In genomic region chr10:121096617-121097431, GRCh38 we compare ENCODE assay signal across 17 cellular contexts.
DNase-seq lines count a peak whose midpoint lies in the region; ATAC-seq, FAIRE-seq and TF ChIP-seq lines count a peak whose summit lies in the region.
"Had no signal": no experiment of that assay in that cellular context is flagged by ENCODE, and none has a peak within 500 bp of the region (broad histone marks: within the 10 kb centered on the region; RNA-seq: fewer than 3 reads in every experiment).

No MANE protein-coding gene starts in this region.

- H3K9me3 ChIP-seq in gastroesophageal sphincter = no peaks in the 10 kb centered on the region

- peaks cover 43% of the 10 kb centered on the region for H3K4me1 Mint-ChIP-seq in nephron
- H3K4me1 Mint-ChIP-seq: activated naive CD8-positive, alpha-beta T cell treated with anti-CD3 and anti-CD28 coated beads for 36 hours; naive B cell had no signal

- no peaks in the 10 kb centered on the region for H3K4me1 ChIP-seq in gastroesophageal sphincter

- TF ChIP-seq POLR2A in gastroesophageal sphincter (IDR thresholded peaks at IDR 0.05) = no peak

- peaks cover 20% of the 10 kb centered on the region for H3K27me3 Mint-ChIP-seq in nephron (ENCODE audit: low read depth)
- H3K27me3 Mint-ChIP-seq: activated naive CD8-positive, alpha-beta T cell treated with anti-CD3 and anti-CD28 coated beads for 36 hours; naive B cell had no signal

- no peak overlapping the region for H3K4me3 ChIP-seq in gastroesophageal sphincter

- ATAC-seq in gastroesophageal sphincter (peak; percentile 51), HG02884 (IDR thresholded peaks at IDR 0.05; ENCODE audit: unreplicated experiment) (no peak)
- ATAC-seq: effector memory CD8-positive, alpha-beta T cell had no signal

- FAIRE-seq in RCC 7860 (lab: Jason Lieb, UNC) = no peak

- TF ChIP-seq CTCF in gastroesophageal sphincter (IDR thresholded peaks at IDR 0.05) = no peak
- TF ChIP-seq CTCF in nephron (IDR thresholded peaks at IDR 0.05; ENCODE audit: unreplicated experiment in 3 of 3) = no peak

- H3K4me3 Mint-ChIP-seq in nephron = no peak overlapping the region
- H3K4me3 Mint-ChIP-seq: activated naive CD8-positive, alpha-beta T cell treated with anti-CD3 and anti-CD28 coated beads for 36 hours; effector memory CD8-positive, alpha-beta T cell; naive B cell had no signal

- no peak overlapping the region for H3K27ac ChIP-seq in gastroesophageal sphincter

- DNase-seq in Daoy (ENCODE audit: low read depth) = peak; percentile 81
- peak; percentile 84 for DNase-seq in RCC 7860 (ENCODE audit: low spot score)
- DNase-seq in NCI-H774 (lab: John Stamatoyannopoulos, UW) = no peak
- no peak for DNase-seq in NCI-H128 (lab: John Stamatoyannopoulos, UW; ENCODE audit: unreplicated experiment)
- DNase-seq in NCI-H526 (lab: John Stamatoyannopoulos, UW) = no peak
- DNase-seq: activated naive CD8-positive, alpha-beta T cell treated with anti-CD3 and anti-CD28 coated beads for 36 hours; AML-193; effector memory CD8-positive, alpha-beta T cell; hippocampal formation; naive B cell; NCI-H1105; stimulated activated CD4-positive, alpha-beta T cell treated with anti-CD3 and anti-CD28 coated beads, Interleukin-12 subunit alpha, Interleukin-12 subunit beta, amount 100 ng/mL, for 4 hours; stimulated activated CD8-positive, alpha-beta memory T cell treated with anti-CD3 and anti-CD28 coated beads, Interleukin-4, amount 100 ng/mL, for 48 hours; T1000 had no signal

- peaks cover 5% of the 10 kb centered on the region for H3K9me3 Mint-ChIP-seq in nephron
- H3K9me3 Mint-ChIP-seq: activated naive CD8-positive, alpha-beta T cell treated with anti-CD3 and anti-CD28 coated beads for 36 hours had no signal

- 67 to 83% methylated on average over 4 to 8 of the region's 8 CpGs for WGBS in gastroesophageal sphincter (ENCODE audit: low coverage in 1 of 2), 2 donors

- H3K27ac Mint-ChIP-seq in nephron = peak overlapping the region in 2 of 3 experiments; percentile 29 to 31
- H3K27ac Mint-ChIP-seq: activated naive CD8-positive, alpha-beta T cell treated with anti-CD3 and anti-CD28 coated beads for 36 hours; effector memory CD8-positive, alpha-beta T cell; naive B cell had no signal

- H3K36me3 Mint-ChIP-seq in nephron (ENCODE audit: low read depth) = no peaks in the 10 kb centered on the region
- H3K36me3 Mint-ChIP-seq: activated naive CD8-positive, alpha-beta T cell treated with anti-CD3 and anti-CD28 coated beads for 36 hours; naive B cell had no signal

- H3K27me3 ChIP-seq in gastroesophageal sphincter = no peaks in the 10 kb centered on the region

- TF ChIP-seq EP300 in gastroesophageal sphincter (IDR thresholded peaks at IDR 0.05) = no peak

- no peaks in the 10 kb centered on the region for H3K36me3 ChIP-seq in gastroesophageal sphincter

Comparison
In these comparisons a context has a peak if more than half of its experiments do, and no peak if none do; other contexts are left out.
1. DNase-seq: peak in Daoy (single experiment) and RCC 7860 (single experiment); none in NCI-H774 (single experiment), NCI-H128 (single experiment) and NCI-H526 (0 of 2).